In the genomic region with DNA sequence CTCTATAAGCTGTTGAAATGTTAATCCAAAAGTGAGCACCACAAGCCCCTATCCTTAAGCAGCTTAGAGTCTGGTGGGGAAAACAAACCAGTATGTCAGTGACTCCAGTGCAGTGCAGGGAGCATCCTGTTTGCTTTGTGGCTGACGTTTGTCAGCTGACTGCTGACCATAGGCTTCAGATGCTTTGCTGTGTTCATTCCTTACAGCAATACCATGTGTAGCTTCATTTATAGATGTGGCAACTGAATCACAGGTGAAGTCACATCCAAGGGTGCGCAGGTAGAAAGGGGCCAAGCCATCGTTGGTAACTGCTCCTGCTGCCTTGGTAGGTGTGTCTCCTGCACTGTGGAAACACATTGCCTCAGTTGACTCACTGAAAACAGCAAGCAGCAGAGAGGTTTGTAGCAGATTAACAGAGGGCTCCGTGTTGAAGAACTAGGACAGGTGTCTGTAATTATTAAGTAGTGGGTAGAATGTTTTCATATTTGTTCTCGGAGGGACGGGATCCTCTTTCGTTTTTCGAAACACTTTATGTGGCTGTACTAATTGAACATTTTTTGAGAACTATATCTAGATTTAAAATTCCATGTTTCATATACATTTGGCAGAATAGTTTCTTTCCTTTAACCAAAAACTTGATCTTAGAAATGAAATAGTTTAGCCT, we compare ENCODE assay signal across 8 cellular contexts. TPM values are rescaled to one million over a fixed set of nuclear protein-coding genes. Genes with fewer than 3 reads are reported as not detected.
DNase-seq lines count a peak whose midpoint lies in the region; ATAC-seq and TF ChIP-seq lines count a peak whose summit lies in the region.

No MANE protein-coding gene starts in this region.

- DNase-seq in activated T-cell treated with anti-CD3 and anti-CD28 coated beads for 1 hour (ENCODE audit: low read depth) (peak; percentile 12), activated T-cell treated with anti-CD3 and anti-CD28 coated beads for 4 hours (no peak), SK-N-MC (ENCODE audit: low read depth, low spot score) (no peak), neural crest cell (ENCODE audit: low read depth, low spot score) (no peak)
- peak in 2 of 3 donors; percentile 24 to 26 for DNase-seq in effector memory CD4-positive, alpha-beta T cell

- H3K27me3 ChIP-seq in effector memory CD4-positive, alpha-beta T cell (replicated peaks; ENCODE audit: control insufficient read depth, insufficient read depth, low read length, poor library complexity, severe bottlenecking) = no peaks in the 10 kb centered on the region

- H3K36me3 Mint-ChIP-seq in neural crest cell (ENCODE audit: low read depth) = peaks cover 23% of the 10 kb centered on the region

- H3K4me1 ChIP-seq in effector memory CD4-positive, alpha-beta T cell (ENCODE audit: control insufficient read depth, insufficient read depth, low read length, poor library complexity, severe bottlenecking) = peaks cover 31% of the 10 kb centered on the region

- H3K27ac Mint-ChIP-seq in neural crest cell (ENCODE audit: unreplicated experiment) = no peak overlapping the region

- peak overlapping the region; percentile 3 for H3K9ac ChIP-seq in SK-N-MC (ENCODE audit: insufficient read length)

- H3K4me3 ChIP-seq in SK-N-MC = peak overlapping the region; percentile 97
- peak overlapping the region; percentile 23 for H3K4me3 ChIP-seq in effector memory CD4-positive, alpha-beta T cell (ENCODE audit: insufficient read depth, low read depth, low read length, poor library complexity, severe bottlenecking)

- H3K4me1 Mint-ChIP-seq in neural crest cell = peaks cover 41% of the 10 kb centered on the region

- peaks cover 2% of the 10 kb centered on the region for H3K9me3 Mint-ChIP-seq in neural crest cell

- H3K27ac ChIP-seq in SK-N-MC = no peak overlapping the region
- H3K27ac ChIP-seq in effector memory CD4-positive, alpha-beta T cell (ENCODE audit: insufficient read depth, low read length, poor library complexity, severe bottlenecking) = peak overlapping the region; percentile 89

- ATAC-seq in GM19455 (IDR thresholded peaks at IDR 0.05; ENCODE audit: unreplicated experiment) (no peak), HG02642 (IDR thresholded peaks at IDR 0.05; ENCODE audit: poor library complexity, unreplicated experiment) (no peak), GM21390 (IDR thresholded peaks at IDR 0.05; ENCODE audit: unreplicated experiment) (no peak)

- peaks cover 55% of the 10 kb centered on the region for H3K36me3 ChIP-seq in SK-N-MC (ENCODE audit: insufficient read depth, low read length)
- peaks cover 19% of the 10 kb centered on the region for H3K36me3 ChIP-seq in effector memory CD4-positive, alpha-beta T cell (ENCODE audit: control insufficient read depth, insufficient read depth, low read length)

- H3K27me3 Mint-ChIP-seq in neural crest cell (ENCODE audit: low read depth) = no peaks in the 10 kb centered on the region

- peak overlapping the region; percentile 95 for H3K4me3 Mint-ChIP-seq in neural crest cell

- no peak for TF ChIP-seq CTCF in neural crest cell (conservative IDR thresholded peaks at IDR 0.05)

- no peaks in the 10 kb centered on the region for H3K9me3 ChIP-seq in SK-N-MC (ENCODE audit: low read depth, low read length)
- H3K9me3 ChIP-seq in effector memory CD4-positive, alpha-beta T cell (ENCODE audit: control insufficient read depth, low read length) = no peaks in the 10 kb centered on the region

RNA-seq across cellular contexts. Expression of a gene that starts 2.0 kb away (rescaled TPM):
- 80.9 and 81.5 TPM in 2 replicates for total RNA-seq in neural crest cell

Comparison
In these comparisons a context has a peak if more than half of its experiments do, and no peak if none do; other contexts are left out.
1. DNase-seq: peak in activated T-cell treated with anti-CD3 and anti-CD28 coated beads for 1 hour (single experiment) and effector memory CD4-positive, alpha-beta T cell (2 of 3); none in activated T-cell treated with anti-CD3 and anti-CD28 coated beads for 4 hours (single experiment), SK-N-MC (single experiment) and neural crest cell (single experiment).